ENCODE assay signal across 10 cellular contexts in genomic region chr3:186110975-186111974, GRCh38. TPM values are rescaled to one million over a fixed set of nuclear protein-coding genes. Genes with fewer than 3 reads are reported as not detected.
A peak's percentile ranks its signal among the peaks of the same experiment; 100 is the strongest.
DNase-seq lines count a peak whose midpoint lies in the region; ATAC-seq and FAIRE-seq lines count a peak whose summit lies in the region.
"Had no signal": no experiment of that assay in that cellular context is flagged by ENCODE, and none has a peak within 500 bp of the region (broad histone marks: within the 10 kb centered on the region; RNA-seq: fewer than 3 reads in every experiment).

No MANE protein-coding gene starts in this region.

- no peaks in the 10 kb centered on the region for H3K9me3 ChIP-seq in CD4-positive, alpha-beta memory T cell (ENCODE audit: control insufficient read depth in 1 of 2, low read length in 2 of 2)

- H3K4me1 ChIP-seq in CD4-positive, alpha-beta memory T cell (ENCODE audit: insufficient read depth, low read length): peaks cover 35% of the 10 kb centered on the region
- H3K4me1 ChIP-seq in mesendoderm (ENCODE audit: control insufficient read depth, low read depth, low read length): peaks cover 3% of the 10 kb centered on the region

- H2AK5ac ChIP-seq in mesendoderm (ENCODE audit: low read length): no peak overlapping the region

- FAIRE-seq in GM19239 (lab: Jason Lieb, UNC): peak; percentile 23

- no peak overlapping the region for H3K18ac ChIP-seq in mesendoderm (ENCODE audit: low read length)

- WGBS in mesendoderm (ENCODE audit: extremely low coverage, insufficient coverage, low lambda C conversion rate): no CpG with 5 or more reads among the region's 12 CpGs

- CTCF ChIA-PET in CD4-positive, alpha-beta memory T cell (lab: Charles Lee; ENCODE audit: partially characterized antibody): interaction anchor here (1.2 to 2.2 kb wide), 3 partner anchors 20 to 506 kb away, joined by 3 to 6 read pairs (median 3); no protein-coding TSS in a partner anchor

- peak overlapping the region in 2 of 7 donors; percentile 74 to 92 for H3K27ac Mint-ChIP-seq in CD4-positive, alpha-beta memory T cell

- peaks cover 0 to 4% of the 10 kb centered on the region in 2 donors for H3K36me3 Mint-ChIP-seq in CD4-positive, alpha-beta memory T cell

- no peak overlapping the region for H3K23ac ChIP-seq in mesendoderm (ENCODE audit: low read length)

- peak overlapping the region; percentile 17 for H3K56ac ChIP-seq in mesendoderm (ENCODE audit: low read length)

- H3K27me3 ChIP-seq in CD4-positive, alpha-beta memory T cell (ENCODE audit: insufficient read depth, low read length): peaks cover 46% of the 10 kb centered on the region
- H3K27me3 ChIP-seq in mesendoderm (ENCODE audit: insufficient read depth, low read length, poor library complexity): peaks cover 13% of the 10 kb centered on the region

- H3K27ac ChIP-seq in CD4-positive, alpha-beta memory T cell (ENCODE audit: low read depth, low read length): no peak overlapping the region
- H3K27ac ChIP-seq in mesendoderm (ENCODE audit: low read depth, low read length): no peak overlapping the region

- H3K4me2 ChIP-seq in mesendoderm (ENCODE audit: low read length): no peak overlapping the region

- no peak overlapping the region for H2BK120ac ChIP-seq in mesendoderm (ENCODE audit: low read depth, low read length)

- POLR2A ChIA-PET in CD4-positive, alpha-beta memory T cell (lab: Charles Lee; ENCODE audit: partially characterized antibody): no interaction called here

- no peak for ATAC-seq in GM19035 (IDR thresholded peaks at IDR 0.05; ENCODE audit: unreplicated experiment)

- intact Hi-C loops in CD4-positive, alpha-beta memory T cell (cut with micrococcal nuclease): no loop called here

- H2BK5ac ChIP-seq in mesendoderm (ENCODE audit: low read length): no peak overlapping the region

- peaks cover 5% of the 10 kb centered on the region for H3K79me2 ChIP-seq in mesendoderm (ENCODE audit: control insufficient read depth, insufficient read depth, low read length)

- no peak overlapping the region for H4K5ac ChIP-seq in mesendoderm (ENCODE audit: low read length)

- peaks cover 0 to 4% (median 0%) of the 10 kb centered on the region in 8 donors for H3K9me3 Mint-ChIP-seq in CD4-positive, alpha-beta memory T cell

- H3K4me1 Mint-ChIP-seq in CD4-positive, alpha-beta memory T cell: peaks cover 22 to 43% (median 31%) of the 10 kb centered on the region in 4 donors

- no peak overlapping the region for H2BK15ac ChIP-seq in mesendoderm (replicated peaks; ENCODE audit: low read depth)

- peaks cover 3% of the 10 kb centered on the region for H3K79me1 ChIP-seq in mesendoderm (ENCODE audit: low read length)

- H3K4me3 Mint-ChIP-seq in CD4-positive, alpha-beta memory T cell: peak overlapping the region in 5 of 8 donors; percentile 23 to 97 (median 45)

- H3K36me3 ChIP-seq in CD4-positive, alpha-beta memory T cell (ENCODE audit: insufficient read depth, low read length): no peaks in the 10 kb centered on the region
- H3K36me3 ChIP-seq in mesendoderm (ENCODE audit: control insufficient read depth, insufficient read depth, low read length): no peaks in the 10 kb centered on the region

- peaks cover 64 to 67% of the 10 kb centered on the region in 2 donors for H3K27me3 Mint-ChIP-seq in CD4-positive, alpha-beta memory T cell

- no peak overlapping the region for H3K4ac ChIP-seq in mesendoderm (ENCODE audit: low read depth, low read length)

- H4K8ac ChIP-seq in mesendoderm (ENCODE audit: low read depth, low read length): no peak overlapping the region

- no peak overlapping the region for H3K4me3 ChIP-seq in CD4-positive, alpha-beta memory T cell (ENCODE audit: low read length in 2 of 2)
- no peak overlapping the region for H3K4me3 ChIP-seq in mesendoderm (ENCODE audit: low read length)

- H3K9ac ChIP-seq in mesendoderm (ENCODE audit: low read length): no peak overlapping the region

- no peak for DNase-seq in CD4-positive, alpha-beta memory T cell
- no peak for DNase-seq in GM19239 (ENCODE audit: insufficient read length, low spot score)
- DNase-seq in UCSD-AML1 (lab: John Stamatoyannopoulos, UW; ENCODE audit: unreplicated experiment): peak; percentile 68
- DNase-seq in mesendoderm: no peak
- no peak for DNase-seq in NCI-H2081 treated with DMSO at 0.1 percent for 48 hours (lab: John Stamatoyannopoulos, UW)
- no peak for DNase-seq in COLO829 (ENCODE audit: low spot score)
- DNase-seq in NCI-H446 (lab: John Stamatoyannopoulos, UW): no peak
- DNase-seq: hippocampal formation, NCI-H69 had no signal

RNA-seq across cellular contexts. Expression of gene ETV5, which starts 2.4 kb away (rescaled TPM):
- 1 to 10 TPM in 1 of 2 experiments, under 1 TPM in 1; 0.81 to 1.1 TPM for total RNA-seq in CD4-positive, alpha-beta memory T cell
- polyA plus RNA-seq in CD4-positive, alpha-beta memory T cell: not detected
- polyA plus RNA-seq in mesendoderm (2013, experiment 1 of 2): 16.0 TPM
- polyA plus RNA-seq in mesendoderm (2013, experiment 2 of 2): 15.4 TPM
